26 cellular contexts compared by ENCODE assay signal in genomic region chr1:209102120-209102519, GRCh38.
"Had no signal": no experiment of that assay in that cellular context is flagged by ENCODE, and none has a peak within 500 bp of the region (broad histone marks: within the 10 kb centered on the region; RNA-seq: fewer than 3 reads in every experiment).

No MANE protein-coding gene starts in this region.

- DNase-seq: activated CD4-positive, alpha-beta T cell treated with anti-CD3 and anti-CD28 coated beads, Interleukin-2, amount 10 ng/mL, durations not matched to agents 24 days and 14 days; activated CD8-positive, alpha-beta memory T cell treated with anti-CD3 and anti-CD28 coated beads, Interleukin-2, amount 10 ng/mL, durations not matched to agents 7 days and 5 days; activated CD8-positive, alpha-beta T cell treated with anti-CD3 and anti-CD28 coated beads for 36 hours; activated gamma-delta T cell treated with Interleukin-2 at 50 U/mL for 16 hours; activated T-cell treated with anti-CD3 and anti-CD28 coated beads for 4 hours; aorta; brain microvascular endothelial cell; caudate nucleus; dermis blood vessel endothelial cell; effector CD8-positive, alpha-beta T cell; foreskin melanocyte; immature natural killer cell; kidney glomerular epithelial cell; left ventricle myocardium inferior; naive thymus-derived CD4-positive, alpha-beta T cell; sigmoid colon; stimulated activated CD4-positive, alpha-beta T cell treated with anti-CD3 and anti-CD28 coated beads, Interleukin-15, amount 100 ng/mL, for 24 hours; stimulated activated CD8-positive, alpha-beta memory T cell treated with anti-CD3 and anti-CD28 coated beads, Interleukin-4, amount 100 ng/mL, for 48 hours; stimulated activated naive B cell treated with anti-CD40 and anti-IgM and Interleukin-4, amounts not matched to agents 10 μg/mL and 1 μg/mL and 100 μg/mL, for 72 hours; testis; trophoblast cell; uterus had no signal

- H3K4me1 ChIP-seq: left ventricle myocardium inferior, testis, uterus had no signal

- H3K9me3 ChIP-seq: left ventricle myocardium inferior, sigmoid colon, testis, uterus had no signal

- H2AFZ ChIP-seq: hepatocyte had no signal

- H3K4me3 ChIP-seq: hepatocyte, left ventricle myocardium inferior, sigmoid colon, smooth muscle cell, testis, uterus had no signal

- ATAC-seq: activated CD4-positive, CD25-positive, alpha-beta regulatory T cell treated with anti-CD3 and anti-CD28 coated beads, Interleukin-2, amount 50 U/mL, for 24 hours; activated CD8-positive, alpha-beta memory T cell treated with anti-CD3 and anti-CD28 coated beads, Interleukin-2, amount 10 ng/mL, durations not matched to agents 7 days and 5 days; activated CD8-positive, alpha-beta T cell treated with anti-CD3 and anti-CD28 coated beads for 36 hours; activated naive CD4-positive, alpha-beta T cell treated with anti-CD3 and anti-CD28 coated beads, Interleukin-2, amount 50 U/mL, for 72 hours; naive thymus-derived CD4-positive, alpha-beta T cell; stimulated activated naive B cell treated with anti-CD40 and anti-IgM and Interleukin-4, amounts not matched to agents 10 μg/mL and 1 μg/mL and 100 μg/mL, for 72 hours had no signal

- H3K27me3 ChIP-seq: brain microvascular endothelial cell, hepatocyte, sigmoid colon, testis, uterus had no signal

- H3K36me3 ChIP-seq: brain microvascular endothelial cell, left ventricle myocardium inferior, sigmoid colon, uterus had no signal

- H3K27ac ChIP-seq: brain microvascular endothelial cell, hepatocyte, left ventricle myocardium inferior, sigmoid colon, testis, uterus had no signal

- H3K4me2 ChIP-seq: hepatocyte, smooth muscle cell had no signal
